ENCODE assay signal across 2 cellular contexts in the genomic region with DNA sequence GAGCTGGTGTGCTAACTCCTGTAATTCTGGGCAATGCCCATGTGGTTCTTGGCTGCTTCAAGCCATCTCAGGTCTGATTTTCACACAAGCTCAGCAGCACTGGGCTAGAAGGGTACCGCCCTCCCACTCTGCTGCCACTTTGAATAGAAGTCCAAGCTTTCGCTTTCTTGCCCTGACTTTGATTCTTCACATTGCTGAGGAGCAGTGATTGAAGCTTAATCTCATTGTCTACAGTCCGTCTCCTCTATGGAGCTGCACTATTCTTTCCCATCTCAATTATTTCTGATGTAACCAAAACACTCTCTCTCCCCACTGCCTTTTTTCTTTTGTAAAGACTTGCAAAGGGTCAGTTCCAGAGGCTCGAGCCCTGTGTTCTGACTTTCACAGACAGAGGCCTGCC.
TF ChIP-seq lines count a peak whose summit lies in the region.

No MANE protein-coding gene starts in this region.

TF ChIP-seq in K562, 482 proteins besides CTCF, POLR2A, EP300 and RAD21:
- TF ChIP-seq HNRNPH1 (optimal IDR thresholded peaks at IDR 0.05; ENCODE audit: low read depth, low read length): no peak
- peak; percentile 58 to 61; a peak in 3 of 4 replicates for TF ChIP-seq KDM1A (IDR thresholded peaks at IDR 0.05)

TF ChIP-seq in SK-N-SH treated with all-trans-retinoic acid at 6 μM for 48 hours, 23 proteins besides CTCF, POLR2A, EP300 and RAD21:
- no peak for TF ChIP-seq ISL1 (CRISPR knock-in tag; IDR thresholded peaks at IDR 0.05)
- no peak for TF ChIP-seq RARB (CRISPR knock-in tag; IDR thresholded peaks at IDR 0.05)
- no peak for TF ChIP-seq ZFP30 (CRISPR knock-in tag; IDR thresholded peaks at IDR 0.05)
- TF ChIP-seq ESRRG (CRISPR knock-in tag; IDR thresholded peaks at IDR 0.05): no peak
- TF ChIP-seq, protein P1, sequence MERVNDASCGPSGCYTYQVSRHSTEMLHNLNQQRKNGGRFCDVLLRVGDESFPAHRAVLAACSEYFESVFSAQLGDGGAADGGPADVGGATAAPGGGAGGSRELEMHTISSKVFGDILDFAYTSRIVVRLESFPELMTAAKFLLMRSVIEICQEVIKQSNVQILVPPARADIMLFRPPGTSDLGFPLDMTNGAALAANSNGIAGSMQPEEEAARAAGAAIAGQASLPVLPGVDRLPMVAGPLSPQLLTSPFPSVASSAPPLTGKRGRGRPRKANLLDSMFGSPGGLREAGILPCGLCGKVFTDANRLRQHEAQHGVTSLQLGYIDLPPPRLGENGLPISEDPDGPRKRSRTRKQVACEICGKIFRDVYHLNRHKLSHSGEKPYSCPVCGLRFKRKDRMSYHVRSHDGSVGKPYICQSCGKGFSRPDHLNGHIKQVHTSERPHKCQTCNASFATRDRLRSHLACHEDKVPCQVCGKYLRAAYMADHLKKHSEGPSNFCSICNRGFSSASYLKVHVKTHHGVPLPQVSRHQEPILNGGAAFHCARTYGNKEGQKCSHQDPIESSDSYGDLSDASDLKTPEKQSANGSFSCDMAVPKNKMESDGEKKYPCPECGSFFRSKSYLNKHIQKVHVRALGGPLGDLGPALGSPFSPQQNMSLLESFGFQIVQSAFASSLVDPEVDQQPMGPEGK (CRISPR knock-in tag; IDR thresholded peaks at IDR 0.05; ENCODE audit: borderline replicate concordance): no peak
- TF ChIP-seq ZNF70 (CRISPR knock-in tag; IDR thresholded peaks at IDR 0.05): no peak
- TF ChIP-seq, protein P2, sequence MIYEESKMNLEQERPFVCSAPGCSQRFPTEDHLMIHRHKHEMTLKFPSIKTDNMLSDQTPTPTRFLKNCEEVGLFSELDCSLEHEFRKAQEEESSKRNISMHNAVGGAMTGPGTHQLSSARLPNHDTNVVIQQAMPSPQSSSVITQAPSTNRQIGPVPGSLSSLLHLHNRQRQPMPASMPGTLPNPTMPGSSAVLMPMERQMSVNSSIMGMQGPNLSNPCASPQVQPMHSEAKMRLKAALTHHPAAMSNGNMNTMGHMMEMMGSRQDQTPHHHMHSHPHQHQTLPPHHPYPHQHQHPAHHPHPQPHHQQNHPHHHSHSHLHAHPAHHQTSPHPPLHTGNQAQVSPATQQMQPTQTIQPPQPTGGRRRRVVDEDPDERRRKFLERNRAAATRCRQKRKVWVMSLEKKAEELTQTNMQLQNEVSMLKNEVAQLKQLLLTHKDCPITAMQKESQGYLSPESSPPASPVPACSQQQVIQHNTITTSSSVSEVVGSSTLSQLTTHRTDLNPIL (CRISPR knock-in tag; IDR thresholded peaks at IDR 0.05; ENCODE audit: low read depth): no peak
- no peak for TF ChIP-seq PPARA (CRISPR knock-in tag; IDR thresholded peaks at IDR 0.05; ENCODE audit: borderline replicate concordance)
- no peak for TF ChIP-seq CSDC2 (CRISPR knock-in tag; IDR thresholded peaks at IDR 0.05)
- TF ChIP-seq, protein P3, sequence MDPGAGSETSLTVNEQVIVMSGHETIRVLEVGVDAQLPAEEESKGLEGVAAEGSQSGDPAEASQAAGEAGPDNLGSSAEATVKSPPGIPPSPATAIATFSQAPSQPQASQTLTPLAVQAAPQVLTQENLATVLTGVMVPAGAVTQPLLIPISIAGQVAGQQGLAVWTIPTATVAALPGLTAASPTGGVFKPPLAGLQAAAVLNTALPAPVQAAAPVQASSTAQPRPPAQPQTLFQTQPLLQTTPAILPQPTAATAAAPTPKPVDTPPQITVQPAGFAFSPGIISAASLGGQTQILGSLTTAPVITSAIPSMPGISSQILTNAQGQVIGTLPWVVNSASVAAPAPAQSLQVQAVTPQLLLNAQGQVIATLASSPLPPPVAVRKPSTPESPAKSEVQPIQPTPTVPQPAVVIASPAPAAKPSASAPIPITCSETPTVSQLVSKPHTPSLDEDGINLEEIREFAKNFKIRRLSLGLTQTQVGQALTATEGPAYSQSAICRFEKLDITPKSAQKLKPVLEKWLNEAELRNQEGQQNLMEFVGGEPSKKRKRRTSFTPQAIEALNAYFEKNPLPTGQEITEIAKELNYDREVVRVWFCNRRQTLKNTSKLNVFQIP (CRISPR knock-in tag; IDR thresholded peaks at IDR 0.05; ENCODE audit: borderline replicate concordance, low read depth): no peak
- no peak for TF ChIP-seq GLIS3 (CRISPR knock-in tag; IDR thresholded peaks at IDR 0.05)
- TF ChIP-seq, protein P4, sequence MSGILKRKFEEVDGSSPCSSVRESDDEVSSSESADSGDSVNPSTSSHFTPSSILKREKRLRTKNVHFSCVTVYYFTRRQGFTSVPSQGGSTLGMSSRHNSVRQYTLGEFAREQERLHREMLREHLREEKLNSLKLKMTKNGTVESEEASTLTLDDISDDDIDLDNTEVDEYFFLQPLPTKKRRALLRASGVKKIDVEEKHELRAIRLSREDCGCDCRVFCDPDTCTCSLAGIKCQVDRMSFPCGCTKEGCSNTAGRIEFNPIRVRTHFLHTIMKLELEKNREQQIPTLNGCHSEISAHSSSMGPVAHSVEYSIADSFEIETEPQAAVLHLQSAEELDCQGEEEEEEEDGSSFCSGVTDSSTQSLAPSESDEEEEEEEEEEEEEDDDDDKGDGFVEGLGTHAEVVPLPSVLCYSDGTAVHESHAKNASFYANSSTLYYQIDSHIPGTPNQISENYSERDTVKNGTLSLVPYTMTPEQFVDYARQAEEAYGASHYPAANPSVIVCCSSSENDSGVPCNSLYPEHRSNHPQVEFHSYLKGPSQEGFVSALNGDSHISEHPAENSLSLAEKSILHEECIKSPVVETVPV (CRISPR knock-in tag; IDR thresholded peaks at IDR 0.05): no peak
- TF ChIP-seq ZFP3 (CRISPR knock-in tag; IDR thresholded peaks at IDR 0.05): no peak
- TF ChIP-seq BACH2 (CRISPR knock-in tag; IDR thresholded peaks at IDR 0.05; ENCODE audit: borderline replicate concordance): no peak
- TF ChIP-seq ZC3H10 (CRISPR knock-in tag; IDR thresholded peaks at IDR 0.05): no peak
- TF ChIP-seq, protein P5, sequence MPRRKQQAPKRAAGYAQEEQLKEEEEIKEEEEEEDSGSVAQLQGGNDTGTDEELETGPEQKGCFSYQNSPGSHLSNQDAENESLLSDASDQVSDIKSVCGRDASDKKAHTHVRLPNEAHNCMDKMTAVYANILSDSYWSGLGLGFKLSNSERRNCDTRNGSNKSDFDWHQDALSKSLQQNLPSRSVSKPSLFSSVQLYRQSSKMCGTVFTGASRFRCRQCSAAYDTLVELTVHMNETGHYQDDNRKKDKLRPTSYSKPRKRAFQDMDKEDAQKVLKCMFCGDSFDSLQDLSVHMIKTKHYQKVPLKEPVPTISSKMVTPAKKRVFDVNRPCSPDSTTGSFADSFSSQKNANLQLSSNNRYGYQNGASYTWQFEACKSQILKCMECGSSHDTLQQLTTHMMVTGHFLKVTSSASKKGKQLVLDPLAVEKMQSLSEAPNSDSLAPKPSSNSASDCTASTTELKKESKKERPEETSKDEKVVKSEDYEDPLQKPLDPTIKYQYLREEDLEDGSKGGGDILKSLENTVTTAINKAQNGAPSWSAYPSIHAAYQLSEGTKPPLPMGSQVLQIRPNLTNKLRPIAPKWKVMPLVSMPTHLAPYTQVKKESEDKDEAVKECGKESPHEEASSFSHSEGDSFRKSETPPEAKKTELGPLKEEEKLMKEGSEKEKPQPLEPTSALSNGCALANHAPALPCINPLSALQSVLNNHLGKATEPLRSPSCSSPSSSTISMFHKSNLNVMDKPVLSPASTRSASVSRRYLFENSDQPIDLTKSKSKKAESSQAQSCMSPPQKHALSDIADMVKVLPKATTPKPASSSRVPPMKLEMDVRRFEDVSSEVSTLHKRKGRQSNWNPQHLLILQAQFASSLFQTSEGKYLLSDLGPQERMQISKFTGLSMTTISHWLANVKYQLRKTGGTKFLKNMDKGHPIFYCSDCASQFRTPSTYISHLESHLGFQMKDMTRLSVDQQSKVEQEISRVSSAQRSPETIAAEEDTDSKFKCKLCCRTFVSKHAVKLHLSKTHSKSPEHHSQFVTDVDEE (CRISPR knock-in tag; IDR thresholded peaks at IDR 0.05): no peak
- no peak for TF ChIP-seq ARNTL (CRISPR knock-in tag; IDR thresholded peaks at IDR 0.05; ENCODE audit: borderline replicate concordance, low read depth)
